11 cellular contexts compared by ENCODE assay signal in genomic region chr11:29249713-29250112, GRCh38.
"Had no signal": no experiment of that assay in that cellular context is flagged by ENCODE, and none has a peak within 500 bp of the region (broad histone marks: within the 10 kb centered on the region; RNA-seq: fewer than 3 reads in every experiment).

No MANE protein-coding gene starts in this region.

- H3K4me3 ChIP-seq: GM23248, GM23338, HAP-1 had no signal

- H3K36me3 ChIP-seq: HAP-1 had no signal

- H3K9me3 ChIP-seq: HAP-1 had no signal

- H3K4me2 ChIP-seq: GM23338 had no signal

- H3K9ac ChIP-seq: GM23248 had no signal

- H3K4me1 Mint-ChIP-seq: GM23338, H9 had no signal

- H3K4me3 Mint-ChIP-seq: GM23338, H9, HFFc6 had no signal

- H3K9me3 Mint-ChIP-seq: GM23338, H9, HFFc6 had no signal

- H3K27ac ChIP-seq: GM23248 had no signal

- ATAC-seq: GM23338, HCT116 had no signal

- H2AFZ ChIP-seq: GM23248, GM23338 had no signal

- H3K27ac Mint-ChIP-seq: GM23338, H9, HFFc6 had no signal

- FAIRE-seq: H1, H54 had no signal

- DNase-seq: GM23248, GOT3, H7, H9, HCEC 1CT, HFFc6 had no signal

- H3K4me1 ChIP-seq: HAP-1 had no signal
